ENCODE assay signal across 25 cellular contexts in genomic region chr7:125695631-125696030, GRCh38.
DNase-seq lines count a peak whose midpoint lies in the region; ATAC-seq and TF ChIP-seq lines count a peak whose summit lies in the region.
"Had no signal": no experiment of that assay in that cellular context is flagged by ENCODE, and none has a peak within 500 bp of the region (broad histone marks: within the 10 kb centered on the region; RNA-seq: fewer than 3 reads in every experiment).

No MANE protein-coding gene starts in this region.

- peaks cover 0 to 15% (median 0%) of the 10 kb centered on the region in 11 donors for H3K9me3 ChIP-seq in heart right ventricle

- 53 to 58% methylated on average over 1 of the region's 1 CpG for WGBS in heart right ventricle, 2 donors

- ATAC-seq in heart right ventricle = no peak
- ATAC-seq: GM12878, HCT116, PC-3 had no signal

- peak; percentile 40 for DNase-seq in NCI-H1092 treated with DMSO at 0.1 percent for 48 hours (lab: John Stamatoyannopoulos, UW)
- DNase-seq in NCI-H1092 (lab: John Stamatoyannopoulos, UW) = no peak
- DNase-seq in Ammon's horn (ENCODE audit: low spot score) = peak; percentile 39
- peak; percentile 95 for DNase-seq in NCI-H1694 treated with DMSO at 0.1 percent for 48 hours (lab: John Stamatoyannopoulos, UW)
- peak; percentile 9 for DNase-seq in NCI-H69 (lab: John Stamatoyannopoulos, UW)
- DNase-seq in heart right ventricle = no peak
- DNase-seq in SHP77 treated with DMSO at 0.1 percent for 48 hours (lab: John Stamatoyannopoulos, UW) = no peak
- DNase-seq in T-helper 9 cell = no peak
- DNase-seq: 8988T; ACHN; GDM1; MM.1S; NCI-H1048; NCI-H146; NCI-H2029 treated with DMSO at 0.1 percent for 48 hours; NCI-H2227 treated with DMSO at 0.1 percent for 48 hours; NCI-H510A treated with DMSO at 0.1 percent for 48 hours; NCI-H748 treated with DMSO at 0.1 percent for 48 hours; NK-92 treated with Interleukin-12 subunit alpha and Interleukin-12 subunit beta, amount 100 ng/mL, for 24 hours; PC-3 had no signal

- intact Hi-C loops in heart right ventricle (cut with DNase I) = no loop called here

- TF ChIP-seq CTCF in heart right ventricle (IDR thresholded peaks at IDR 0.05) = no peak

- no peak overlapping the region for H3K4me3 ChIP-seq in heart right ventricle
- H3K4me3 ChIP-seq: GM12878, SJSA1 had no signal

- H3K27me3 ChIP-seq in heart right ventricle = no peaks in the 10 kb centered on the region
- H3K27me3 ChIP-seq: SJSA1 had no signal

- H3K4me1 ChIP-seq in heart right ventricle = no peaks in the 10 kb centered on the region
- H3K4me1 ChIP-seq: SJSA1 had no signal

- H3K36me3 ChIP-seq in heart right ventricle = no peaks in the 10 kb centered on the region
- H3K36me3 ChIP-seq: SJSA1 had no signal

- no peak overlapping the region for H3K27ac ChIP-seq in heart right ventricle
- H3K27ac ChIP-seq: HL-60, KMS-11, SJSA1 had no signal

Comparison
In these comparisons a context has a peak if more than half of its experiments do, and no peak if none do; other contexts are left out.
1. DNase-seq: peak in NCI-H1092 treated with DMSO at 0.1 percent for 48 hours (single experiment), Ammon's horn (single experiment), NCI-H1694 treated with DMSO at 0.1 percent for 48 hours (single experiment) and NCI-H69 (single experiment); none in NCI-H1092 (single experiment), heart right ventricle (0 of 2), SHP77 treated with DMSO at 0.1 percent for 48 hours (single experiment) and T-helper 9 cell (single experiment).